18 cellular contexts compared by ENCODE assay signal in genomic region chr6:141587482-141588266, GRCh38.
A peak's percentile ranks its signal among the peaks of the same experiment; 100 is the strongest.
DNase-seq lines count a peak whose midpoint lies in the region; ATAC-seq and TF ChIP-seq lines count a peak whose summit lies in the region.
"Had no signal": no experiment of that assay in that cellular context is flagged by ENCODE, and none has a peak within 500 bp of the region (broad histone marks: within the 10 kb centered on the region; RNA-seq: fewer than 3 reads in every experiment).

No MANE protein-coding gene starts in this region.

- H3K9me3 ChIP-seq in smooth muscle cell (replicated peaks; ENCODE audit: low read depth) (no peaks in the 10 kb centered on the region), colonic mucosa (no peaks in the 10 kb centered on the region)
- H3K9me3 ChIP-seq: ascending aorta, gastrocnemius medialis, ovary, uterus had no signal

- H3K4me1 Mint-ChIP-seq in activated T-helper 17 cell treated with anti-CD3 and anti-CD28 coated beads, Interleukin-2, amount 50 U/mL, for 72 hours = peaks cover 5% of the 10 kb centered on the region
- H3K4me1 Mint-ChIP-seq: CD8-positive, alpha-beta memory T cell had no signal

- no peak for TF ChIP-seq CTCF in smooth muscle cell (IDR thresholded peaks at IDR 0.05; ENCODE audit: borderline replicate concordance, insufficient read depth, poor library complexity, severe bottlenecking)
- TF ChIP-seq CTCF in colonic mucosa (IDR thresholded peaks at IDR 0.05) = no peak

- H3K9ac ChIP-seq in smooth muscle cell (ENCODE audit: low read depth) = no peak overlapping the region
- no peak overlapping the region for H3K9ac ChIP-seq in colonic mucosa (ENCODE audit: low read depth in 2 of 2, low read length in 2 of 2)

- no peak overlapping the region for H2AFZ ChIP-seq in smooth muscle cell (ENCODE audit: low read depth)

- ATAC-seq in activated T-helper 17 cell treated with anti-CD3 and anti-CD28 coated beads, Interleukin-2, amount 50 U/mL, for 72 hours (replicated peaks) = peak; percentile 24
- no peak for ATAC-seq in left lobe of liver
- ATAC-seq in HG02610 (IDR thresholded peaks at IDR 0.05; ENCODE audit: unreplicated experiment) = no peak
- ATAC-seq: activated CD8-positive, alpha-beta T cell treated with anti-CD3 and anti-CD28 coated beads for 36 hours; gastrocnemius medialis had no signal

- peak overlapping the region; percentile 12 for H3K4me2 ChIP-seq in smooth muscle cell

- H3K27ac Mint-ChIP-seq in activated T-helper 17 cell treated with anti-CD3 and anti-CD28 coated beads, Interleukin-2, amount 50 U/mL, for 72 hours = no peak overlapping the region
- H3K27ac Mint-ChIP-seq: activated CD8-positive, alpha-beta T cell treated with anti-CD3 and anti-CD28 coated beads for 36 hours; CD8-positive, alpha-beta memory T cell; stimulated activated naive CD8-positive, alpha-beta T cell treated with anti-CD3 and anti-CD28 coated beads, Interleukin-15, Interleukin-2, amounts not matched to agents 100 ng/mL and 50 ng/mL, for 24 hours had no signal

- H3K36me3 ChIP-seq in smooth muscle cell (ENCODE audit: low read depth) = no peaks in the 10 kb centered on the region
- H3K36me3 ChIP-seq in colonic mucosa = no peaks in the 10 kb centered on the region
- H3K36me3 ChIP-seq: ascending aorta, gastrocnemius medialis, ovary, uterus had no signal

- H3K27me3 Mint-ChIP-seq in activated T-helper 17 cell treated with anti-CD3 and anti-CD28 coated beads, Interleukin-2, amount 50 U/mL, for 72 hours = no peaks in the 10 kb centered on the region

- no peaks in the 10 kb centered on the region for H3K79me2 ChIP-seq in smooth muscle cell (ENCODE audit: low read depth)

- no peaks in the 10 kb centered on the region for H3F3A ChIP-seq in smooth muscle cell (ENCODE audit: low read depth)

- H3K4me3 Mint-ChIP-seq in activated T-helper 17 cell treated with anti-CD3 and anti-CD28 coated beads, Interleukin-2, amount 50 U/mL, for 72 hours = no peak overlapping the region
- H3K4me3 Mint-ChIP-seq: activated CD8-positive, alpha-beta T cell treated with anti-CD3 and anti-CD28 coated beads for 36 hours; CD8-positive, alpha-beta memory T cell; stimulated activated naive CD8-positive, alpha-beta T cell treated with anti-CD3 and anti-CD28 coated beads, Interleukin-15, Interleukin-2, amounts not matched to agents 100 ng/mL and 50 ng/mL, for 24 hours had no signal

- peak overlapping the region; percentile 4 for H3K27ac ChIP-seq in smooth muscle cell (ENCODE audit: low read depth)
- H3K27ac ChIP-seq in colonic mucosa = no peak overlapping the region
- H3K27ac ChIP-seq: ascending aorta, gastrocnemius medialis, ovary, skin epidermis, uterus had no signal

- H3K27me3 ChIP-seq in smooth muscle cell (ENCODE audit: low read depth) = no peaks in the 10 kb centered on the region
- no peaks in the 10 kb centered on the region for H3K27me3 ChIP-seq in colonic mucosa
- H3K27me3 ChIP-seq: ascending aorta, gastrocnemius medialis, ovary, uterus had no signal

- WGBS in smooth muscle cell (ENCODE audit: low lambda C conversion rate) = 48% methylated on average over 4 of the region's 4 CpGs

- intact Hi-C loops in colonic mucosa (cut with DNase I) = no loop called here

- H3K9me3 Mint-ChIP-seq in activated T-helper 17 cell treated with anti-CD3 and anti-CD28 coated beads, Interleukin-2, amount 50 U/mL, for 72 hours = no peaks in the 10 kb centered on the region
- H3K9me3 Mint-ChIP-seq: activated CD8-positive, alpha-beta T cell treated with anti-CD3 and anti-CD28 coated beads for 36 hours; CD8-positive, alpha-beta memory T cell; stimulated activated naive CD8-positive, alpha-beta T cell treated with anti-CD3 and anti-CD28 coated beads, Interleukin-15, Interleukin-2, amounts not matched to agents 100 ng/mL and 50 ng/mL, for 24 hours had no signal

- H3K4me1 ChIP-seq in smooth muscle cell (ENCODE audit: low read depth) = no peaks in the 10 kb centered on the region
- no peaks in the 10 kb centered on the region for H3K4me1 ChIP-seq in colonic mucosa
- H3K4me1 ChIP-seq: ascending aorta, gastrocnemius medialis, uterus had no signal

- no peaks in the 10 kb centered on the region for H4K20me1 ChIP-seq in smooth muscle cell (ENCODE audit: low read depth)

- peak; percentile 80 for DNase-seq in GM04503 (ENCODE audit: low read depth)
- peak; percentile 20 for DNase-seq in fibroblast of the conjunctiva (ENCODE audit: low read depth)
- no peak for DNase-seq in smooth muscle cell (lab: John Stamatoyannopoulos, UW; ENCODE audit: unreplicated experiment)
- no peak for DNase-seq in left lobe of liver (ENCODE audit: low spot score)
- DNase-seq in colonic mucosa = no peak
- DNase-seq: activated CD8-positive, alpha-beta T cell treated with anti-CD3 and anti-CD28 coated beads for 36 hours; CD8-positive, alpha-beta memory T cell; gastrocnemius medialis; KBM-7; NCI-H1417 treated with DMSO at 0.1 percent for 48 hours; NCI-H510A; ovary; uterus had no signal

- H3K4me3 ChIP-seq in smooth muscle cell (no peak overlapping the region), colonic mucosa (no peak overlapping the region)
- H3K4me3 ChIP-seq: ascending aorta, gastrocnemius medialis, ovary, skin epidermis, uterus had no signal

- no peaks in the 10 kb centered on the region for H3K36me3 Mint-ChIP-seq in activated T-helper 17 cell treated with anti-CD3 and anti-CD28 coated beads, Interleukin-2, amount 50 U/mL, for 72 hours (ENCODE audit: low read depth)
- H3K36me3 Mint-ChIP-seq: CD8-positive, alpha-beta memory T cell had no signal

Comparison
In these comparisons a context has a peak if more than half of its experiments do, and no peak if none do; other contexts are left out.
1. DNase-seq: peak in GM04503 (single experiment) and fibroblast of the conjunctiva (single experiment); none in smooth muscle cell (single experiment), left lobe of liver (single experiment) and colonic mucosa (single experiment).